In the genomic region with DNA sequence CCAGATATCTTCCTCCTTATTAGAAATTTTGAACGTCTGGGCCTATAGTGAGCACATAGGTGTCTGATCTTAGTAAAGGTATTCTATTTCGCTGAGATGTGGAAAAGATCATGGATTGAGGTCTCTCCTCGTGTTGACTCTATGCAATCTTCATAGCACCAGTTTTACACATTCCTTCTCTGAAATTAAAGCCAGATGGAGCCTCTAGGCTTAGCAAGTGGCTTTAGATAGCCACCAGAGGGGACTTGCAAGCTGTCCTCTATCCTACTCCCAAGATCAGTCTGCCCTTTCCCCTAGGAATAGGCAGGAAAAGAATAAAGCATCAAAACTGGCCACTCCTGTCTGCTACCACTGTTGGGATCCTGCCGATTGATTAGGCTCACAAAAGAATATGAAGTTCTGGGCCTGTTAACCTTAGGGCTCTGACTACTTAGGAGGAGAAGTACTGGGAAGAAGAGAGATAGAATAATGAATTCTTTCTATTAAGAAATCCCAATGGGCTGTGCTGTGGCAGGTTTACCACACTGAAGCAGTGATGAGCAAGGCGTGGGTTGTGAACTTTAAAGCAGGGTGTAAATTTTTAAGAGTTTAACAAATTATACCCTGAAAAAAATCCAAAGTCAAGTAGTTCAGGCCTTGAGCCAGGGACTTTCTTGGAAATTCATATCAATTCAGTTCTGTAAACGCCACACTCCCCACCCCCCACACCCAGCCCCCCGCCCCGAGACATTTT, we compare ENCODE assay signal across 16 cellular contexts.
"Had no signal": no experiment of that assay in that cellular context is flagged by ENCODE, and none has a peak within 500 bp of the region (broad histone marks: within the 10 kb centered on the region; RNA-seq: fewer than 3 reads in every experiment).

No MANE protein-coding gene starts in this region.

- H3K4me3 ChIP-seq: coronary artery, lower lobe of right lung, skin epidermis, tibial nerve, vagina had no signal

- DNase-seq: activated CD4-positive, alpha-beta T cell treated with anti-CD3 and anti-CD28 coated beads, Interleukin-2, amount 50 U/mL, for 1 hour; activated effector memory CD4-positive, alpha-beta T cell treated with anti-CD3 and anti-CD28 coated beads, Interleukin-2, amount 50 U/mL, for 16 hours; activated naive CD8-positive, alpha-beta T cell treated with anti-CD3 and anti-CD28 coated beads, Interleukin-2, amount 10 ng/mL, durations not matched to agents 7 days and 5 days; activated T-cell treated with anti-CD3 and anti-CD28 coated beads for 4 hours; effector CD4-positive, alpha-beta T cell; immature natural killer cell; left cardiac atrium; lower lobe of right lung; midbrain had no signal

- H3K27ac Mint-ChIP-seq: activated naive CD8-positive, alpha-beta T cell treated with anti-CD3 and anti-CD28 coated beads, Interleukin-2, amount 10 ng/mL, durations not matched to agents 7 days and 5 days; stimulated activated memory B cell treated with anti-CD40 and anti-IgM and Interleukin-4, amounts not matched to agents 10 μg/mL and 1 μg/mL and 100 μg/mL, for 72 hours; T-helper 1 cell treated with Interleukin-12 subunit alpha and Interleukin-12 subunit beta and Interleukin-4 antibody, amounts not matched to agents 30 μg/mL and 1 μg/mL, for 36 hours had no signal

- H3K9me3 Mint-ChIP-seq: activated naive CD8-positive, alpha-beta T cell treated with anti-CD3 and anti-CD28 coated beads, Interleukin-2, amount 10 ng/mL, durations not matched to agents 7 days and 5 days; immature natural killer cell; stimulated activated memory B cell treated with anti-CD40 and anti-IgM and Interleukin-4, amounts not matched to agents 10 μg/mL and 1 μg/mL and 100 μg/mL, for 72 hours; T-helper 1 cell treated with Interleukin-12 subunit alpha and Interleukin-12 subunit beta and Interleukin-4 antibody, amounts not matched to agents 30 μg/mL and 1 μg/mL, for 36 hours had no signal

- H3K27me3 ChIP-seq: vagina had no signal

- ATAC-seq: left cardiac atrium; lower lobe of right lung; stimulated activated memory B cell treated with anti-CD40 and anti-IgM and Interleukin-4, amounts not matched to agents 10 μg/mL and 1 μg/mL and 100 μg/mL, for 72 hours had no signal

- H3K36me3 ChIP-seq: neutrophil, vagina had no signal
